In genomic region chr1:6867688-6868370, GRCh38 we compare ENCODE assay signal across 2 cellular contexts.
TF ChIP-seq lines count a peak whose summit lies in the region.

No MANE protein-coding gene starts in this region.

TF ChIP-seq in GM23338, 12 proteins besides CTCF, POLR2A, EP300 and RAD21 (continued from another document):
- TF ChIP-seq REST (IDR thresholded peaks at IDR 0.05; ENCODE audit: unreplicated experiment) (no peak), POLR2AphosphoS5 (IDR thresholded peaks at IDR 0.05; ENCODE audit: low read depth) (no peak), JUNB (IDR thresholded peaks at IDR 0.05; ENCODE audit: unreplicated experiment) (no peak), STAT1 (IDR thresholded peaks at IDR 0.05; ENCODE audit: unreplicated experiment) (no peak), ZNF462 (CRISPR knock-in tag; IDR thresholded peaks at IDR 0.05) (no peak), ZNF331 (CRISPR knock-in tag; IDR thresholded peaks at IDR 0.05; ENCODE audit: low read depth) (no peak), EZH2 (IDR thresholded peaks at IDR 0.05; ENCODE audit: low read depth, unreplicated experiment) (no peak)

TF ChIP-seq in WTC11, 78 proteins besides CTCF, POLR2A, EP300 and RAD21 (continued from another document):
- TF ChIP-seq AFF4 (CRISPR knock-in tag; IDR thresholded peaks at IDR 0.05; ENCODE audit: borderline replicate concordance) = no peak
- no peak for TF ChIP-seq ATF2 (CRISPR knock-in tag; IDR thresholded peaks at IDR 0.05; ENCODE audit: borderline replicate concordance, low read depth)
- no peak for TF ChIP-seq ZNF425 (CRISPR knock-in tag; conservative IDR thresholded peaks at IDR 0.05)
- no peak for TF ChIP-seq ZNF232 (CRISPR knock-in tag; IDR thresholded peaks at IDR 0.05)
- no peak for TF ChIP-seq ZBTB21 (CRISPR knock-in tag; IDR thresholded peaks at IDR 0.05; ENCODE audit: borderline replicate concordance)
- no peak for TF ChIP-seq ZNF512 (CRISPR knock-in tag; IDR thresholded peaks at IDR 0.05; ENCODE audit: borderline replicate concordance)
- no peak for TF ChIP-seq ARID4B (CRISPR knock-in tag; IDR thresholded peaks at IDR 0.05; ENCODE audit: borderline replicate concordance)
